Comparison of ENCODE assay signal across 8 cellular contexts in genomic region chr19:4246767-4247593, GRCh38.
DNase-seq lines count a peak whose midpoint lies in the region; ATAC-seq and FAIRE-seq lines count a peak whose summit lies in the region.

Gene YJU2 (plus strand): TSS chr19:4247080. CDS start chr19:4247147, 67 bp downstream.

- H3K36me3 Mint-ChIP-seq in central memory CD8-positive, alpha-beta T cell (ENCODE audit: insufficient read depth) = peaks cover 44% of the 10 kb centered on the region

- H3K4me1 Mint-ChIP-seq in central memory CD8-positive, alpha-beta T cell = peaks cover 19% of the 10 kb centered on the region

- DNase-seq in AML-193 (lab: John Stamatoyannopoulos, UW) (peak; percentile 97), NCI-H446 (lab: John Stamatoyannopoulos, UW) (peak; percentile 99 to 100)
- DNase-seq in activated CD4-positive, CD25-positive, alpha-beta regulatory T cell treated with anti-CD3 and anti-CD28 coated beads, Interleukin-2, amount 50 U/mL, for 16 hours (ENCODE audit: low read depth, low spot score) = peak; percentile 97
- DNase-seq in central memory CD8-positive, alpha-beta T cell (ENCODE audit: low spot score in 2 of 2) = peak; percentile 89 to 98
- DNase-seq in stimulated activated CD4-positive, alpha-beta T cell treated with anti-CD3 and anti-CD28 coated beads, Interleukin-12 subunit alpha, Interleukin-12 subunit beta, amount 100 ng/mL, for 4 hours = peak; percentile 97

- H3K27ac Mint-ChIP-seq in central memory CD8-positive, alpha-beta T cell (ENCODE audit: low read depth) = peak within 1 kb of the TSS; percentile 96

- no peaks in the 10 kb centered on the region for H3K27me3 Mint-ChIP-seq in central memory CD8-positive, alpha-beta T cell

- peak within 1 kb of the TSS; percentile 85 for H3K4me3 Mint-ChIP-seq in central memory CD8-positive, alpha-beta T cell

- peak; percentile 90 for FAIRE-seq in islet of Langerhans (lab: Jason Lieb, UNC)

- H3K9me3 Mint-ChIP-seq in central memory CD8-positive, alpha-beta T cell = no peaks in the 10 kb centered on the region

- peak; percentile 89 for ATAC-seq in GM19035 (IDR thresholded peaks at IDR 0.05; ENCODE audit: unreplicated experiment)
- peak; percentile 87 for ATAC-seq in HG03354 (IDR thresholded peaks at IDR 0.05; ENCODE audit: poor library complexity, severe bottlenecking, unreplicated experiment)
- ATAC-seq in central memory CD8-positive, alpha-beta T cell (replicated peaks; ENCODE audit: extremely low read depth, poor library complexity, severe bottlenecking) = peak; percentile 95

Comparison
In these comparisons a context has a peak if more than half of its experiments do, and no peak if none do; other contexts are left out.
1. Peak in every context shown above with its lines: DNase-seq and ATAC-seq.